In the genomic region with DNA sequence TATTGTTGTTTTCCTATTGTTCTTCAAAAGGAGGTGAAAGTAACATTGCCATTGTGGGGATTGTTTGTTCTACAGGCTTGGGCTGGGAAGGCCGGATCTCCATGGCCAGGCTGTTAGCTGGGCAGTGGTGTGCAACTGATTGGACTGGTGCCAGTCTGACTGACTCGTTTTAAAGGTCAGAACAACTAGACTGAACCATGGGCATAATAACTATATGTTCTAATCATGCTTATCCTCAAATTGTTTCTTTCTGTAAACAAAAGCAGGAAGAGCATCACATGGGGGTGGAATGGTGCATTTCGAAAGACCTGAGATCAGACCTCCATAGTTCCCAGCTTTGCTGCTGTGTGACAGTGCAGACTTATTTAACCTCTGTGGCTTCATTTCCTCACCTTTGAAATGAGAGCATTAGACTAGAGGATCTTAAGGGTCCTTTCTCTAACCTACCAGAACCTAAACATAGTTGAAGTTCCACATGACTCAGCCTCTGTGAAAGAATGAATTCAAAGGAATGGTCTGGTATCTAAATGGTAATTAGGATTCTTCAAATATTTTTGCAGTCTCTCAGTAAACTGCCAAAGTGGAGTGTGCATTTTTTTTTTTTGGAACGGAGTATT, we compare ENCODE assay signal across 8 cellular contexts.
A peak's percentile ranks its signal among the peaks of the same experiment; 100 is the strongest.
DNase-seq lines count a peak whose midpoint lies in the region; ATAC-seq, FAIRE-seq and TF ChIP-seq lines count a peak whose summit lies in the region.

No MANE protein-coding gene starts in this region.

- no peak overlapping the region for H3K9ac ChIP-seq in H1 (replicated peaks in 1 of 4; ENCODE audit: extremely low read depth in 1 of 4, low read depth in 3 of 4, low read length in 3 of 4)

- peaks cover 14% of the 10 kb centered on the region for H3K4me1 Mint-ChIP-seq in Calu3 (ENCODE audit: low read depth, unreplicated experiment)
- peaks cover 4% of the 10 kb centered on the region for H3K4me1 Mint-ChIP-seq in activated CD8-positive, alpha-beta T cell treated with anti-CD3 and anti-CD28 coated beads for 36 hours (ENCODE audit: low read depth)

- H3K23me2 ChIP-seq in H1 (ENCODE audit: low read depth, low read length), result no peaks in the 10 kb centered on the region

- no peak overlapping the region for H2BK15ac ChIP-seq in H1 (ENCODE audit: low read length)

- no peak for ATAC-seq in activated CD8-positive, alpha-beta T cell treated with anti-CD3 and anti-CD28 coated beads for 36 hours
- ATAC-seq in GM18873 (IDR thresholded peaks at IDR 0.05; ENCODE audit: low FRiP score, unreplicated experiment), result no peak

- H4K91ac ChIP-seq in H1 (replicated peaks; ENCODE audit: insufficient read length, low read length), result no peak overlapping the region

- H3K23ac ChIP-seq in H1 (ENCODE audit: insufficient read length), result no peak overlapping the region

- TF ChIP-seq POLR2A in H1 (IDR thresholded peaks at IDR 0.05; ENCODE audit: control extremely low read depth in 1 of 2, low read depth in 2 of 2, low read length in 2 of 2), result no peak

- H2AFZ ChIP-seq in H1 (ENCODE audit: low read length), result no peak overlapping the region

- H3K36me3 Mint-ChIP-seq in Calu3 (ENCODE audit: insufficient read depth, unreplicated experiment), result no peaks in the 10 kb centered on the region
- no peaks in the 10 kb centered on the region for H3K36me3 Mint-ChIP-seq in activated CD8-positive, alpha-beta T cell treated with anti-CD3 and anti-CD28 coated beads for 36 hours (ENCODE audit: low read depth)

- H3K27ac Mint-ChIP-seq in Calu3 (ENCODE audit: unreplicated experiment), result peak overlapping the region; percentile 50
- H3K27ac Mint-ChIP-seq in activated CD8-positive, alpha-beta T cell treated with anti-CD3 and anti-CD28 coated beads for 36 hours, result no peak overlapping the region

- H3K79me1 ChIP-seq in H1 (ENCODE audit: low read depth, low read length), result no peaks in the 10 kb centered on the region

- DNase-seq in Calu3, result peak; percentile 34
- DNase-seq in M059J (ENCODE audit: low read depth), result peak; percentile 95
- DNase-seq in H1 (ENCODE audit: low read depth in 1 of 2, low spot score in 2 of 2), result no peak
- DNase-seq in myocyte (ENCODE audit: low read depth), result peak; percentile 47
- no peak for DNase-seq in activated CD8-positive, alpha-beta T cell treated with anti-CD3 and anti-CD28 coated beads for 36 hours
- DNase-seq in H7, result no peak
- DNase-seq in GM19239 (ENCODE audit: insufficient read length, low spot score), result no peak

- no peak for TF ChIP-seq EP300 in H1 (IDR thresholded peaks at IDR 0.05; ENCODE audit: borderline replicate concordance in 1 of 2, low read depth in 2 of 2, low read length in 2 of 2)

- WGBS in H1 (ENCODE audit: extremely low coverage in 1 of 2, insufficient coverage in 1 of 2, insufficient read length in 1 of 2, insufficient replicate concordance in 2 of 2, low coverage in 1 of 2, low lambda C conversion rate in 2 of 2, missing lambda C conversion rate in 1 of 2), 2 experiments, result 79% methylated on average over 4 of the region's 4 CpGs; no CpG with 5 or more reads in 1 of the 2 experiments

- H3K9me3 Mint-ChIP-seq in Calu3 (ENCODE audit: low read depth, unreplicated experiment), result peaks cover 3% of the 10 kb centered on the region
- no peaks in the 10 kb centered on the region for H3K9me3 Mint-ChIP-seq in activated CD8-positive, alpha-beta T cell treated with anti-CD3 and anti-CD28 coated beads for 36 hours

- H3K56ac ChIP-seq in H1 (replicated peaks; ENCODE audit: insufficient read length, low read depth, low read length), result no peak overlapping the region

- peak overlapping the region; percentile 24; the same call in 1 of the 2 replicates for H3K18ac ChIP-seq in H1 (ENCODE audit: extremely low read depth, low read length)

- H2BK120ac ChIP-seq in H1 (replicated peaks; ENCODE audit: low read depth, low read length), result no peak overlapping the region

- no peak overlapping the region for H3K14ac ChIP-seq in H1 (ENCODE audit: insufficient read length)

- no peaks in the 10 kb centered on the region for H3K79me2 ChIP-seq in H1 (ENCODE audit: control insufficient read depth in 1 of 2, insufficient read depth in 2 of 2, low read length in 2 of 2)

- H3K27ac ChIP-seq in H1 (ENCODE audit: low read depth, low read length), result no peak overlapping the region

- H2AK5ac ChIP-seq in H1 (ENCODE audit: low read depth, low read length), result no peak overlapping the region

- H3K4me1 ChIP-seq in H1 (replicated peaks in 1 of 4; ENCODE audit: control insufficient read depth in 3 of 4, insufficient read depth in 4 of 4, low read length in 3 of 4), result peaks cover 0 to 7% (median 3%) of the 10 kb centered on the region in 4 experiments; a peak in 5 of 7 replicates

- POLR2A ChIA-PET in H1 (lab: Charles Lee; ENCODE audit: partially characterized antibody), result interaction anchor here (0.7 to 0.9 kb wide), 2 partner anchors 8 to 563 kb away, joined by 3 to 4 read pairs; no protein-coding TSS in a partner anchor
- POLR2A ChIA-PET in activated CD8-positive, alpha-beta T cell treated with anti-CD3 and anti-CD28 coated beads for 36 hours (lab: Charles Lee), result no interaction called here

- BruUV-seq in Calu3 (replicated peaks; lab: Mats Ljungman, UMichigan), result no TSS peak

- peak overlapping the region; percentile 90 for H2BK12ac ChIP-seq in H1 (ENCODE audit: low read depth, low read length)

- intact Hi-C loops in Calu3 (cut with micrococcal nuclease; ENCODE audit: unreplicated experiment), result loop anchor here (10.0 kb wide), 1 partner anchor 130 kb away; no protein-coding TSS in a partner anchor
- intact Hi-C loops in activated CD8-positive, alpha-beta T cell treated with anti-CD3 and anti-CD28 coated beads for 36 hours (cut with micrococcal nuclease), result no loop called here

- no peak overlapping the region for H3K4ac ChIP-seq in H1 (replicated peaks; ENCODE audit: insufficient read length, low read depth, low read length)

- no peaks in the 10 kb centered on the region for H4K20me1 ChIP-seq in H1 (replicated peaks in 1 of 2; ENCODE audit: control insufficient read depth in 1 of 2, insufficient read depth in 2 of 2, low read length in 2 of 2)

- no peak overlapping the region for H2BK20ac ChIP-seq in H1 (ENCODE audit: low read length)

- no peak for TF ChIP-seq CTCF in Calu3 (IDR thresholded peaks at IDR 0.05; ENCODE audit: unreplicated experiment)
- no peak for TF ChIP-seq CTCF in H1 (IDR thresholded peaks at IDR 0.05; ENCODE audit: control extremely low read depth in 1 of 3, insufficient read depth in 1 of 3, low read depth in 1 of 3, low read length in 3 of 3)
- no peak for TF ChIP-seq CTCF in activated CD8-positive, alpha-beta T cell treated with anti-CD3 and anti-CD28 coated beads for 36 hours (IDR thresholded peaks at IDR 0.05)

- 0 out of 4 replicates have a peak overlapping the region, but pooled peaks of 1 of the 2 experiments have one; percentile 16 for H3K4me2 ChIP-seq in H1 (ENCODE audit: insufficient read depth in 1 of 2, low read depth in 2 of 2, low read length in 2 of 2)

- no peaks in the 10 kb centered on the region for H3K27me3 Mint-ChIP-seq in Calu3 (ENCODE audit: unreplicated experiment)
- no peaks in the 10 kb centered on the region for H3K27me3 Mint-ChIP-seq in activated CD8-positive, alpha-beta T cell treated with anti-CD3 and anti-CD28 coated beads for 36 hours

- H4K8ac ChIP-seq in H1 (ENCODE audit: extremely low read depth, insufficient read depth, low read length), result no peak overlapping the region

- H3K27me3 ChIP-seq in H1 (replicated peaks in 1 of 4; ENCODE audit: control insufficient read depth in 3 of 4, extremely low read depth in 1 of 4, insufficient read depth in 3 of 4, low read length in 3 of 4) (no peaks in the 10 kb centered on the region), H7 (ENCODE audit: control insufficient read depth, insufficient read depth, low read length) (no peaks in the 10 kb centered on the region)

- CTCF ChIA-PET in Calu3 (lab: Charles Lee), result interaction anchor here (1.0 kb wide), 1 partner anchor 25 kb away, joined by 3 read pairs; no protein-coding TSS in a partner anchor
- CTCF ChIA-PET in H1 (lab: Charles Lee; ENCODE audit: partially characterized antibody), result interaction anchor here (0.9 kb wide), 1 partner anchor 25 kb away, joined by 3 read pairs; no protein-coding TSS in a partner anchor
- CTCF ChIA-PET in activated CD8-positive, alpha-beta T cell treated with anti-CD3 and anti-CD28 coated beads for 36 hours (lab: Charles Lee), result no interaction called here

- no peaks in the 10 kb centered on the region for H3K9me3 ChIP-seq in H1 (ENCODE audit: insufficient read depth in 2 of 2, low read depth in 1 of 2, low read length in 1 of 2)

- H4K5ac ChIP-seq in H1 (ENCODE audit: insufficient read length, low read depth, low read length), result no peak overlapping the region

- H3K4me3 Mint-ChIP-seq in Calu3 (ENCODE audit: low read depth, unreplicated experiment), result no peak overlapping the region
- H3K4me3 Mint-ChIP-seq in activated CD8-positive, alpha-beta T cell treated with anti-CD3 and anti-CD28 coated beads for 36 hours, result no peak overlapping the region

- H3K4me3 ChIP-seq in H1 (ENCODE audit: extremely low read depth in 1 of 4, insufficient read depth in 2 of 4, low read depth in 3 of 4, low read length in 4 of 4), result no peak overlapping the region
- no peak overlapping the region for H3K4me3 ChIP-seq in H7 (ENCODE audit: insufficient read depth, low read depth, low read length)

- TF ChIP-seq RAD21 in H1 (IDR thresholded peaks at IDR 0.05 in 1 of 2, conservative IDR thresholded peaks at IDR 0.05 in 1 of 2; ENCODE audit: low read depth in 2 of 2, low read length in 2 of 2), result no peak

- no peak for FAIRE-seq in H1 (lab: Jason Lieb, UNC)
- no peak for FAIRE-seq in GM19239 (lab: Jason Lieb, UNC)

- H2BK5ac ChIP-seq in H1 (ENCODE audit: low read depth, low read length), result no peak overlapping the region; the same call in 1 of the 2 replicates

- H3K36me3 ChIP-seq in H1 (ENCODE audit: control insufficient read depth in 2 of 4, insufficient read depth in 4 of 4, low read length in 3 of 4), result no peaks in the 10 kb centered on the region
- no peaks in the 10 kb centered on the region for H3K36me3 ChIP-seq in H7 (replicated peaks; ENCODE audit: control insufficient read depth, insufficient read depth, low read length)

TF ChIP-seq in H1, 55 proteins besides CTCF, POLR2A, EP300 and RAD21:
- TF ChIP-seq CREB1 (IDR thresholded peaks at IDR 0.05) (no peak), BCL11A (IDR thresholded peaks at IDR 0.05; ENCODE audit: low read depth in 2 of 2, low read length in 2 of 2) (no peak), CBX5 (IDR thresholded peaks at IDR 0.05; ENCODE audit: low read depth, low read length) (no peak), YY1 (IDR thresholded peaks at IDR 0.05; ENCODE audit: low read depth, low read length) (no peak), SAP30 (IDR thresholded peaks at IDR 0.05; ENCODE audit: insufficient read depth, insufficient replicate concordance, low read length) (no peak), JUND (IDR thresholded peaks at IDR 0.05; ENCODE audit: low read length) (no peak), TAF7 (optimal IDR thresholded peaks at IDR 0.05; ENCODE audit: borderline replicate concordance, low read depth, low read length) (no peak), JUN (IDR thresholded peaks at IDR 0.05; ENCODE audit: low read depth, low read length) (no peak)

Comparison
In these comparisons a context has a peak if more than half of its experiments do, and no peak if none do; other contexts are left out.
1. DNase-seq: peak in Calu3 (single experiment), M059J (single experiment) and myocyte (single experiment); none in H1 (0 of 2), activated CD8-positive, alpha-beta T cell treated with anti-CD3 and anti-CD28 coated beads for 36 hours (single experiment), H7 (single experiment) and GM19239 (single experiment).